In the genomic region with DNA sequence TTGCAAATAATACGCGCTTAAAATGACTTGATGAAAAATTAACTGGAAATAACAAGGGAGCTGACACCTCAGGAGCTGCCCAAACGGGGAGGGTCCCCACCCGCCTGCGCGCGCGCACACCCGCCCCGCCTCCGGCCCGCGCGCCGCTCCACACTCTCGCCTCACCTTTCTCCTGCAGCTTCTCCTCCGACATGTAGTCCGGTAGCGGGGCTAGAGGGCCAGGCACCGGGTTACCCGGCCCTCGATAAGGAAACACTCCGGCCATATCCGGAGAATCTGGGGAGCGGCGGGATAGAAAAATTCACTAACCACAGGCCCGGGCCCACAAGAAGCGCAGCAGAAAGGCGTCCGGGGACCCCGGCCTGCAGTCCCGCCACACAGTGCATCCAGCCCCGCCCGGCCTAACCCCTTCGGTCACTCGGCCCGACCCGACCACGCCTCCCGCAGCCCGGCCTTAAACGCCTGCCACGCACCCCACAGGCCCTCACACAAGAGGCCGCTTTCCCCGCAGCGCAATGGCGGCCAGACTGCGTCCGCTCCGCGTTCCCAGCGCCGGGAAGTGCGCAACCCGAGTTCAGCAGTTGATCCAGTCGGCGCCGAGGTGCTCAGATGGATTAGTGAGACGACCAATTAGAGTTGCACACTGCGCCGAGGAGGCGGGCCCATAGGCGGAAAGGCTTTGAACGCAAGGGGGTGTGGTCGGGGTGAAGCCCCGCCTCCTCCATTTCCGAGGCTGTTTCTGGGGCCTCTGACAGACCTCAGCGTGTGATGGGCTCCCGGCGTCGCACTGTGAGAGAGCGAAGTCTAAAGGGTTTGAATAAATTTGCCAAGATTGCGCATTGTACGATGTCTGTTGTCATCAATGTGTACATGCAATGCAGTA, we compare ENCODE assay signal across 8 cellular contexts. TPM values are rescaled to one million over a fixed set of nuclear protein-coding genes. Genes with fewer than 3 reads are reported as not detected.
A peak's percentile ranks its signal among the peaks of the same experiment; 100 is the strongest.
DNase-seq lines count a peak whose midpoint lies in the region; ATAC-seq, FAIRE-seq and TF ChIP-seq lines count a peak whose summit lies in the region.

A gene (minus strand): TSS at position 561 of the 883 bp plus-strand sequence. CDS start 296 bp downstream, at position 265.

- peak; percentile 100 for ATAC-seq in natural killer cell treated with Interleukin-12 subunit alpha and Interleukin-12 subunit beta and Interleukin-15 and Interleukin-18, amount 100 ng/mL, for 72 hours
- ATAC-seq in stimulated activated naive CD8-positive, alpha-beta T cell treated with anti-CD3 and anti-CD28 coated beads, Interleukin-15, Interleukin-2, amounts not matched to agents 100 U/mL and 50 U/mL, for 24 hours, result peak; percentile 100

- peak; percentile 98 for DNase-seq in EL
- DNase-seq in H54 (ENCODE audit: insufficient read length, low spot score), result peak; percentile 98
- peak; percentile 97 for DNase-seq in activated T-helper 9 cell treated with anti-CD3 and anti-CD28 coated beads, Interleukin-2, amount 50 U/mL, for 16 hours (ENCODE audit: low read depth)
- DNase-seq in fibroblast of pulmonary artery (ENCODE audit: low read depth), result peak; percentile 98
- DNase-seq in natural killer cell treated with Interleukin-12 subunit alpha and Interleukin-12 subunit beta and Interleukin-15 and Interleukin-18, amount 100 ng/mL, for 72 hours (ENCODE audit: low spot score), result peak; percentile 97
- peak; percentile 98 for DNase-seq in stimulated activated naive CD8-positive, alpha-beta T cell treated with anti-CD3 and anti-CD28 coated beads, Interleukin-15, Interleukin-2, amounts not matched to agents 100 U/mL and 50 U/mL, for 24 hours

- peak; percentile 87 for TF ChIP-seq POLR2A in H54 (IDR thresholded peaks at IDR 0.05; ENCODE audit: low read depth, low read length)
- peak; percentile 90 for TF ChIP-seq POLR2A in Raji (IDR thresholded peaks at IDR 0.05; ENCODE audit: insufficient read depth, low read depth, low read length)

- H4K20me1 ChIP-seq in Loucy (ENCODE audit: insufficient read depth, low read length, poor library complexity, severe bottlenecking), result peaks cover 49% of the 10 kb centered on the region

- peaks cover 33% of the 10 kb centered on the region for H3K36me3 Mint-ChIP-seq in natural killer cell treated with Interleukin-12 subunit alpha and Interleukin-12 subunit beta and Interleukin-15 and Interleukin-18, amount 100 ng/mL, for 72 hours

- peak; percentile 65 for FAIRE-seq in H54 (lab: Jason Lieb, UNC)

- peaks cover 39 to 45% of the 10 kb centered on the region in 2 donors for H3K4me1 Mint-ChIP-seq in natural killer cell treated with Interleukin-12 subunit alpha and Interleukin-12 subunit beta and Interleukin-15 and Interleukin-18, amount 100 ng/mL, for 72 hours (ENCODE audit: low read depth in 2 of 2)

- H3F3A ChIP-seq in Loucy (ENCODE audit: low read depth), result no peaks in the 10 kb centered on the region

- H3K27me3 ChIP-seq in Loucy (ENCODE audit: insufficient read depth, low read length, poor library complexity, severe bottlenecking), result no peaks in the 10 kb centered on the region

- TF ChIP-seq CTCF in Loucy (conservative IDR thresholded peaks at IDR 0.05; ENCODE audit: low read length) (no peak), fibroblast of pulmonary artery (IDR thresholded peaks at IDR 0.05; ENCODE audit: low read length, missing control alignments) (no peak)

- H3K9me3 Mint-ChIP-seq in natural killer cell treated with Interleukin-12 subunit alpha and Interleukin-12 subunit beta and Interleukin-15 and Interleukin-18, amount 100 ng/mL, for 72 hours, result no peaks in the 10 kb centered on the region

- no peaks in the 10 kb centered on the region for H3K27me3 Mint-ChIP-seq in natural killer cell treated with Interleukin-12 subunit alpha and Interleukin-12 subunit beta and Interleukin-15 and Interleukin-18, amount 100 ng/mL, for 72 hours

- peak within 1 kb of the TSS; percentile 99 for H3K4me3 ChIP-seq in Loucy (ENCODE audit: low read length, poor library complexity, severe bottlenecking)
- peak within 1 kb of the TSS; percentile 88 for H3K4me3 ChIP-seq in fibroblast of pulmonary artery (replicated peaks; ENCODE audit: low read depth, low read length)

- no peaks in the 10 kb centered on the region for H3K9me2 ChIP-seq in Loucy (replicated peaks; ENCODE audit: low read depth, low read length)

- H2AFZ ChIP-seq in Loucy (ENCODE audit: low read length), result peak within 1 kb of the TSS; percentile 83

- H3K27ac Mint-ChIP-seq in natural killer cell treated with Interleukin-12 subunit alpha and Interleukin-12 subunit beta and Interleukin-15 and Interleukin-18, amount 100 ng/mL, for 72 hours, result peak within 1 kb of the TSS; percentile 83 to 97

- peaks cover 51% of the 10 kb centered on the region for H3K79me2 ChIP-seq in Loucy (ENCODE audit: insufficient read depth, low read length)

- peaks cover 21% of the 10 kb centered on the region for H3K4me1 ChIP-seq in Loucy (ENCODE audit: insufficient read depth, low read length, poor library complexity, severe bottlenecking)

- H3K9ac ChIP-seq in Loucy (ENCODE audit: low read depth, low read length, poor library complexity, severe bottlenecking), result peak within 1 kb of the TSS; percentile 93

- H3K36me3 ChIP-seq in Loucy (ENCODE audit: insufficient read depth, low read length), result peaks cover 26% of the 10 kb centered on the region; the same call in 1 of the 2 replicates

- no peaks in the 10 kb centered on the region for H3K9me3 ChIP-seq in Loucy (ENCODE audit: insufficient read depth, low read depth, low read length)

- peak within 1 kb of the TSS; percentile 100 for H3K4me2 ChIP-seq in Loucy (ENCODE audit: low read depth, low read length, poor library complexity, severe bottlenecking)

- H3K4me3 Mint-ChIP-seq in natural killer cell treated with Interleukin-12 subunit alpha and Interleukin-12 subunit beta and Interleukin-15 and Interleukin-18, amount 100 ng/mL, for 72 hours, result peak within 1 kb of the TSS; percentile 98

RNA-seq across cellular contexts. Expression of the gene that starts here (rescaled TPM):
- total RNA-seq in natural killer cell treated with Interleukin-12 subunit alpha and Interleukin-12 subunit beta and Interleukin-15 and Interleukin-18, amount 100 ng/mL, for 72 hours, result 100 to 1,000 TPM; 348 to 422 TPM

Comparison
In these comparisons a context has a peak if more than half of its experiments do, and no peak if none do; other contexts are left out.
1. Peak in every context shown above with its lines: DNase-seq, ATAC-seq and H3K4me3 ChIP-seq.